Comparison of ENCODE assay signal across 1 cellular context in the genomic region with DNA sequence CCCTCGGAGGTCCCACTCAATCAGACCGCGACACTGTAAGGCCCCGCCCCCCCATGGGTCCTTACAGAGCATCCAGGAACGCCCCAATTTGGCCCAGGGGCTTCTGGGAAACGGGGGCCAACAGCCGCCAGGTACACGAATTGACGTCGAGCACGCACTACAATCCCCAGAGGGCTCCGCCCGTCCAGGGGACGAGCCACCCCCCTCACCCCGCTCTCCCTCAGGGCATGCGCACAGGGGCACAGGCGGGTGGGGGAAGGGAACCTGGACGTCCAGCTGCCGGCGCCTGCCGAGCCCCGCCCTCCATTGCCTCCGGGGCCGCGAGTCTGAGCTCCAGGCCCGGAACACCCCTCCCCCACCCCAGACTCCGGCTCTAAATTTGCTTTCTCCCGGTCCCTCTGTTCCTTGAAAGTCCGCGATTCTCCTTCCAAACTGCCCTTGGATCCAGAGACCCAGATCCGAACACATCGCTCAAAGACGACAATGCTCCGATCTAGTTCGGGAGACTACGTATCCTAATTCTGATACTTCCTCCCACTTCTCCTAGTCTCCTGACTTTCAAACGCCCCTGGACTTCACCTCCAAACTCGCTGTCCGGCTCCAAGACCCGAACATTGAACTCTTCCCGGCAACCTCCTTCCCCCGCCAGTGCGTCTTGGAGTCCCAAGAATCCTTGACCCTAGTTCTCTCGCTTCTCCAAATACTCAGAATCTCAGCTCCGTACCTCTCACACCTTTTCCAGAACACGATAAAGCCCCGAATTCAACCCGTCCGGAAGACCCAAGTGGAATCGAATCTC.
TF ChIP-seq lines count a peak whose summit lies in the region.

No MANE protein-coding gene starts in this region.

TF ChIP-seq in K562, 482 proteins besides CTCF, POLR2A, EP300 and RAD21 (continued from another document):
- TF ChIP-seq, protein P1, sequence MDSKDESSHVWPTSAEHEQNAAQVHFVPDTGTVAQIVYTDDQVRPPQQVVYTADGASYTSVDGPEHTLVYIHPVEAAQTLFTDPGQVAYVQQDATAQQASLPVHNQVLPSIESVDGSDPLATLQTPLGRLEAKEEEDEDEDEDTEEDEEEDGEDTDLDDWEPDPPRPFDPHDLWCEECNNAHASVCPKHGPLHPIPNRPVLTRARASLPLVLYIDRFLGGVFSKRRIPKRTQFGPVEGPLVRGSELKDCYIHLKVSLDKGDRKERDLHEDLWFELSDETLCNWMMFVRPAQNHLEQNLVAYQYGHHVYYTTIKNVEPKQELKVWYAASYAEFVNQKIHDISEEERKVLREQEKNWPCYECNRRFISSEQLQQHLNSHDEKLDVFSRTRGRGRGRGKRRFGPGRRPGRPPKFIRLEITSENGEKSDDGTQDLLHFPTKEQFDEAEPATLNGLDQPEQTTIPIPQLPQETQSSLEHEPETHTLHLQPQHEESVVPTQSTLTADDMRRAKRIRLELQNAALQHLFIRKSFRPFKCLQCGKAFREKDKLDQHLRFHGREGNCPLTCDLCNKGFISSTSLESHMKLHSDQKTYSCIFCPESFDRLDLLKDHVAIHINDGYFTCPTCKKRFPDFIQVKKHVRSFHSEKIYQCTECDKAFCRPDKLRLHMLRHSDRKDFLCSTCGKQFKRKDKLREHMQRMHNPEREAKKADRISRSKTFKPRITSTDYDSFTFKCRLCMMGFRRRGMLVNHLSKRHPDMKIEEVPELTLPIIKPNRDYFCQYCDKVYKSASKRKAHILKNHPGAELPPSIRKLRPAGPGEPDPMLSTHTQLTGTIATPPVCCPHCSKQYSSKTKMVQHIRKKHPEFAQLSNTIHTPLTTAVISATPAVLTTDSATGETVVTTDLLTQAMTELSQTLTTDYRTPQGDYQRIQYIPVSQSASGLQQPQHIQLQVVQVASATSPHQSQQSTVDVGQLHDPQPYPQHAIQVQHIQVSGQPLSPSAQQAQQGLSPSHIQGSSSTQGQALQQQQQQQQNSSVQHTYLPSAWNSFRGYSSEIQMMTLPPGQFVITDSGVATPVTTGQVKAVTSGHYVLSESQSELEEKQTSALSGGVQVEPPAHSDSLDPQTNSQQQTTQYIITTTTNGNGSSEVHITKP (IDR thresholded peaks at IDR 0.05; ENCODE audit: partially characterized antibody): peak; percentile 43
- TF ChIP-seq, protein P2, sequence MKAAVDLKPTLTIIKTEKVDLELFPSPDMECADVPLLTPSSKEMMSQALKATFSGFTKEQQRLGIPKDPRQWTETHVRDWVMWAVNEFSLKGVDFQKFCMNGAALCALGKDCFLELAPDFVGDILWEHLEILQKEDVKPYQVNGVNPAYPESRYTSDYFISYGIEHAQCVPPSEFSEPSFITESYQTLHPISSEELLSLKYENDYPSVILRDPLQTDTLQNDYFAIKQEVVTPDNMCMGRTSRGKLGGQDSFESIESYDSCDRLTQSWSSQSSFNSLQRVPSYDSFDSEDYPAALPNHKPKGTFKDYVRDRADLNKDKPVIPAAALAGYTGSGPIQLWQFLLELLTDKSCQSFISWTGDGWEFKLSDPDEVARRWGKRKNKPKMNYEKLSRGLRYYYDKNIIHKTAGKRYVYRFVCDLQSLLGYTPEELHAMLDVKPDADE (conservative IDR thresholded peaks at IDR 0.05; ENCODE audit: control insufficient read depth, low read depth, low read length): peak; percentile 95
- TF ChIP-seq KLF1 (tag; IDR thresholded peaks at IDR 0.05) (peak; percentile 44; the same call in 1 of the 2 replicates), CAMTA2 (CRISPR knock-in tag; conservative IDR thresholded peaks at IDR 0.05) (no peak), ZSCAN32 (CRISPR knock-in tag; IDR thresholded peaks at IDR 0.05) (no peak), XRCC4 (IDR thresholded peaks at IDR 0.05; ENCODE audit: extremely low read depth, insufficient read depth, insufficient read length) (no peak), DPF2 (IDR thresholded peaks at IDR 0.05) (peak; percentile 61), POLR2H (tag; IDR thresholded peaks at IDR 0.05; ENCODE audit: low read depth) (peak; percentile 66), L3MBTL2 (IDR thresholded peaks at IDR 0.05) (peak; percentile 61; the same call in 1 of the 2 replicates), MED1 (CRISPR knock-in tag; IDR thresholded peaks at IDR 0.05; ENCODE audit: borderline replicate concordance) (no peak), SRF (CRISPR knock-in tag; IDR thresholded peaks at IDR 0.05) (peak; percentile 34 to 88; a peak in 3 of 4 replicates), ZNF146 (CRISPR knock-in tag; IDR thresholded peaks at IDR 0.05; ENCODE audit: unreplicated experiment) (no peak), HCFC1 (IDR thresholded peaks at IDR 0.05; ENCODE audit: low read depth, low read length) (peak; percentile 96), BMI1 (IDR thresholded peaks at IDR 0.05; ENCODE audit: low read length) (no peak), ZNF23 (CRISPR knock-in tag; IDR thresholded peaks at IDR 0.05) (no peak), ETV1 (tag; conservative IDR thresholded peaks at IDR 0.05; ENCODE audit: low read depth) (peak; percentile 57; the same call in 1 of the 2 replicates), MAFF (IDR thresholded peaks at IDR 0.05; ENCODE audit: low read length) (no peak), ETV6 (IDR thresholded peaks at IDR 0.05; ENCODE audit: borderline replicate concordance in 1 of 2, low read depth in 2 of 2, low read length in 1 of 2) (no peak), ETV6 (CRISPR knock-in tag; IDR thresholded peaks at IDR 0.05; ENCODE audit: borderline replicate concordance) (no peak), HSF4 (CRISPR knock-in tag; IDR thresholded peaks at IDR 0.05; ENCODE audit: borderline replicate concordance) (no peak), SMARCE1 (IDR thresholded peaks at IDR 0.05) (peak; percentile 73), GABPB1 (CRISPR knock-in tag; IDR thresholded peaks at IDR 0.05) (peak; percentile 62), SREBF1 (IDR thresholded peaks at IDR 0.05; ENCODE audit: borderline replicate concordance, low read depth, low read length) (0 out of 2 replicates have a peak, but pooled peaks have one; percentile 25), SMAD4 (CRISPR knock-in tag; conservative IDR thresholded peaks at IDR 0.05) (peak; percentile 82), JUNB (CRISPR knock-in tag; conservative IDR thresholded peaks at IDR 0.05) (no peak), NFYB (IDR thresholded peaks at IDR 0.05; ENCODE audit: extremely low read depth, insufficient read length) (no peak), FOXJ3 (CRISPR knock-in tag; IDR thresholded peaks at IDR 0.05) (no peak), GTF2F1 (IDR thresholded peaks at IDR 0.05; ENCODE audit: low read depth, low read length) (peak; percentile 48; the same call in 1 of the 2 replicates), PTBP1 (IDR thresholded peaks at IDR 0.05; ENCODE audit: low read depth, low read length) (no peak), ZKSCAN1 (IDR thresholded peaks at IDR 0.05; ENCODE audit: low read depth, low read length) (no peak), CSDE1 (IDR thresholded peaks at IDR 0.05) (peak in 1 of 2 experiments; percentile 70; a peak in 1 of 4 replicates), GABPA (tag; conservative IDR thresholded peaks at IDR 0.05; ENCODE audit: low read depth) (peak; percentile 10; the same call in 1 of the 2 replicates), PPARD (CRISPR knock-in tag; IDR thresholded peaks at IDR 0.05) (no peak), ZC3H11A (IDR thresholded peaks at IDR 0.05; ENCODE audit: low read depth, low read length) (no peak), NCOR1 (IDR thresholded peaks at IDR 0.05) (peak; percentile 61; the same call in 1 of the 2 replicates), NFIC (IDR thresholded peaks at IDR 0.05) (peak; percentile 51), NFE2 (IDR thresholded peaks at IDR 0.05; ENCODE audit: low read depth) (peak; percentile 5; the same call in 1 of the 2 replicates), STAT5B (CRISPR knock-in tag; IDR thresholded peaks at IDR 0.05) (no peak), CBFB (CRISPR knock-in tag; IDR thresholded peaks at IDR 0.05) (no peak), TEAD4 (IDR thresholded peaks at IDR 0.05; ENCODE audit: low read length) (peak; percentile 3; the same call in 1 of the 2 replicates), TEAD4 (CRISPR knock-in tag; IDR thresholded peaks at IDR 0.05; ENCODE audit: borderline replicate concordance) (no peak)
- TF ChIP-seq, protein P3, sequence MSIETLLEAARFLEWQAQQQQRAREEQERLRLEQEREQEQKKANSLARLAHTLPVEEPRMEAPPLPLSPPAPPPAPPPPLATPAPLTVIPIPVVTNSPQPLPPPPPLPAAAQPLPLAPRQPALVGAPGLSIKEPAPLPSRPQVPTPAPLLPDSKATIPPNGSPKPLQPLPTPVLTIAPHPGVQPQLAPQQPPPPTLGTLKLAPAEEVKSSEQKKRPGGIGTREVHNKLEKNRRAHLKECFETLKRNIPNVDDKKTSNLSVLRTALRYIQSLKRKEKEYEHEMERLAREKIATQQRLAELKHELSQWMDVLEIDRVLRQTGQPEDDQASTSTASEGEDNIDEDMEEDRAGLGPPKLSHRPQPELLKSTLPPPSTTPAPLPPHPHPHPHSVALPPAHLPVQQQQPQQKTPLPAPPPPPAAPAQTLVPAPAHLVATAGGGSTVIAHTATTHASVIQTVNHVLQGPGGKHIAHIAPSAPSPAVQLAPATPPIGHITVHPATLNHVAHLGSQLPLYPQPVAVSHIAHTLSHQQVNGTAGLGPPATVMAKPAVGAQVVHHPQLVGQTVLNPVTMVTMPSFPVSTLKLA (conservative IDR thresholded peaks at IDR 0.05): peak; percentile 86 to 90
- TF ChIP-seq, protein P4, sequence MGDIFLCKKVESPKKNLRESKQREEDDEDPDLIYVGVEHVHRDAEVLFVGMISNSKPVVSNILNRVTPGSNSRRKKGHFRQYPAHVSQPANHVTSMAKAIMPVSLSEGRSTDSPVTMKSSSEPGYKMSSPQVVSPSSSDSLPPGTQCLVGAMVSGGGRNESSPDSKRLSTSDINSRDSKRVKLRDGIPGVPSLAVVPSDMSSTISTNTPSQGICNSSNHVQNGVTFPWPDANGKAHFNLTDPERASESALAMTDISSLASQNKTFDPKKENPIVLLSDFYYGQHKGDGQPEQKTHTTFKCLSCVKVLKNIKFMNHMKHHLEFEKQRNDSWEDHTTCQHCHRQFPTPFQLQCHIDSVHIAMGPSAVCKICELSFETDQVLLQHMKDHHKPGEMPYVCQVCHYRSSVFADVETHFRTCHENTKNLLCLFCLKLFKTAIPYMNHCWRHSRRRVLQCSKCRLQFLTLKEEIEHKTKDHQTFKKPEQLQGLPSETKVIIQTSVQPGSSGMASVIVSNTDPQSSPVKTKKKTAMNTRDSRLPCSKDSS (IDR thresholded peaks at IDR 0.05; ENCODE audit: low read depth, partially characterized antibody): no peak
- TF ChIP-seq, protein P5, sequence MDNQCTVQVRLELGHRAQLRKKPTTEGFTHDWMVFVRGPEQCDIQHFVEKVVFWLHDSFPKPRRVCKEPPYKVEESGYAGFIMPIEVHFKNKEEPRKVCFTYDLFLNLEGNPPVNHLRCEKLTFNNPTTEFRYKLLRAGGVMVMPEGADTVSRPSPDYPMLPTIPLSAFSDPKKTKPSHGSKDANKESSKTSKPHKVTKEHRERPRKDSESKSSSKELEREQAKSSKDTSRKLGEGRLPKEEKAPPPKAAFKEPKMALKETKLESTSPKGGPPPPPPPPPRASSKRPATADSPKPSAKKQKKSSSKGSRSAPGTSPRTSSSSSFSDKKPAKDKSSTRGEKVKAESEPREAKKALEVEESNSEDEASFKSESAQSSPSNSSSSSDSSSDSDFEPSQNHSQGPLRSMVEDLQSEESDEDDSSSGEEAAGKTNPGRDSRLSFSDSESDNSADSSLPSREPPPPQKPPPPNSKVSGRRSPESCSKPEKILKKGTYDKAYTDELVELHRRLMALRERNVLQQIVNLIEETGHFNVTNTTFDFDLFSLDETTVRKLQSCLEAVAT (IDR thresholded peaks at IDR 0.05): peak in 1 of 2 experiments; percentile 76; a peak in 2 of 4 replicates
- TF ChIP-seq, protein P6, sequence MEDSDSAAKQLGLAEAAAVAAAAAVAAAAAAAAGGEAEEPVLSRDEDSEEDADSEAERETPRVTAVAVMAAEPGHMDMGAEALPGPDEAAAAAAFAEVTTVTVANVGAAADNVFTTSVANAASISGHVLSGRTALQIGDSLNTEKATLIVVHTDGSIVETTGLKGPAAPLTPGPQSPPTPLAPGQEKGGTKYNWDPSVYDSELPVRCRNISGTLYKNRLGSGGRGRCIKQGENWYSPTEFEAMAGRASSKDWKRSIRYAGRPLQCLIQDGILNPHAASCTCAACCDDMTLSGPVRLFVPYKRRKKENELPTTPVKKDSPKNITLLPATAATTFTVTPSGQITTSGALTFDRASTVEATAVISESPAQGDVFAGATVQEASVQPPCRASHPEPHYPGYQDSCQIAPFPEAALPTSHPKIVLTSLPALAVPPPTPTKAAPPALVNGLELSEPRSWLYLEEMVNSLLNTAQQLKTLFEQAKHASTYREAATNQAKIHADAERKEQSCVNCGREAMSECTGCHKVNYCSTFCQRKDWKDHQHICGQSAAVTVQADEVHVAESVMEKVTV (CRISPR knock-in tag; IDR thresholded peaks at IDR 0.05): no peak
- TF ChIP-seq, protein P7, sequence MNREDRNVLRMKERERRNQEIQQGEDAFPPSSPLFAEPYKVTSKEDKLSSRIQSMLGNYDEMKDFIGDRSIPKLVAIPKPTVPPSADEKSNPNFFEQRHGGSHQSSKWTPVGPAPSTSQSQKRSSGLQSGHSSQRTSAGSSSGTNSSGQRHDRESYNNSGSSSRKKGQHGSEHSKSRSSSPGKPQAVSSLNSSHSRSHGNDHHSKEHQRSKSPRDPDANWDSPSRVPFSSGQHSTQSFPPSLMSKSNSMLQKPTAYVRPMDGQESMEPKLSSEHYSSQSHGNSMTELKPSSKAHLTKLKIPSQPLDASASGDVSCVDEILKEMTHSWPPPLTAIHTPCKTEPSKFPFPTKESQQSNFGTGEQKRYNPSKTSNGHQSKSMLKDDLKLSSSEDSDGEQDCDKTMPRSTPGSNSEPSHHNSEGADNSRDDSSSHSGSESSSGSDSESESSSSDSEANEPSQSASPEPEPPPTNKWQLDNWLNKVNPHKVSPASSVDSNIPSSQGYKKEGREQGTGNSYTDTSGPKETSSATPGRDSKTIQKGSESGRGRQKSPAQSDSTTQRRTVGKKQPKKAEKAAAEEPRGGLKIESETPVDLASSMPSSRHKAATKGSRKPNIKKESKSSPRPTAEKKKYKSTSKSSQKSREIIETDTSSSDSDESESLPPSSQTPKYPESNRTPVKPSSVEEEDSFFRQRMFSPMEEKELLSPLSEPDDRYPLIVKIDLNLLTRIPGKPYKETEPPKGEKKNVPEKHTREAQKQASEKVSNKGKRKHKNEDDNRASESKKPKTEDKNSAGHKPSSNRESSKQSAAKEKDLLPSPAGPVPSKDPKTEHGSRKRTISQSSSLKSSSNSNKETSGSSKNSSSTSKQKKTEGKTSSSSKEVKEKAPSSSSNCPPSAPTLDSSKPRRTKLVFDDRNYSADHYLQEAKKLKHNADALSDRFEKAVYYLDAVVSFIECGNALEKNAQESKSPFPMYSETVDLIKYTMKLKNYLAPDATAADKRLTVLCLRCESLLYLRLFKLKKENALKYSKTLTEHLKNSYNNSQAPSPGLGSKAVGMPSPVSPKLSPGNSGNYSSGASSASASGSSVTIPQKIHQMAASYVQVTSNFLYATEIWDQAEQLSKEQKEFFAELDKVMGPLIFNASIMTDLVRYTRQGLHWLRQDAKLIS (CRISPR knock-in tag; IDR thresholded peaks at IDR 0.05): no peak; the same call in 1 of the 2 replicates
- TF ChIP-seq, protein P8, sequence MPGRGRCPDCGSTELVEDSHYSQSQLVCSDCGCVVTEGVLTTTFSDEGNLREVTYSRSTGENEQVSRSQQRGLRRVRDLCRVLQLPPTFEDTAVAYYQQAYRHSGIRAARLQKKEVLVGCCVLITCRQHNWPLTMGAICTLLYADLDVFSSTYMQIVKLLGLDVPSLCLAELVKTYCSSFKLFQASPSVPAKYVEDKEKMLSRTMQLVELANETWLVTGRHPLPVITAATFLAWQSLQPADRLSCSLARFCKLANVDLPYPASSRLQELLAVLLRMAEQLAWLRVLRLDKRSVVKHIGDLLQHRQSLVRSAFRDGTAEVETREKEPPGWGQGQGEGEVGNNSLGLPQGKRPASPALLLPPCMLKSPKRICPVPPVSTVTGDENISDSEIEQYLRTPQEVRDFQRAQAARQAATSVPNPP (IDR thresholded peaks at IDR 0.05; ENCODE audit: borderline replicate concordance, insufficient read depth, insufficient read length): no peak
